Comparison of ENCODE assay signal across 11 cellular contexts in genomic region chr4:140309124-140309870, GRCh38.
DNase-seq lines count a peak whose midpoint lies in the region; ATAC-seq, FAIRE-seq and TF ChIP-seq lines count a peak whose summit lies in the region.
"Had no signal": no experiment of that assay in that cellular context is flagged by ENCODE, and none has a peak within 500 bp of the region (broad histone marks: within the 10 kb centered on the region; RNA-seq: fewer than 3 reads in every experiment).

No MANE protein-coding gene starts in this region.

- H3K79me1 ChIP-seq in IMR-90 (ENCODE audit: low read depth in 1 of 2, low read length in 2 of 2) = no peaks in the 10 kb centered on the region

- H2AK9ac ChIP-seq in IMR-90 (replicated peaks; ENCODE audit: low read depth, low read length, poor library complexity) = peak overlapping the region; percentile 91

- H2BK5ac ChIP-seq in IMR-90 (ENCODE audit: low read depth, low read length, poor library complexity, severe bottlenecking) = peak overlapping the region; percentile 89

- peak overlapping the region; percentile 98 for H3K27ac ChIP-seq in AG04450 (ENCODE audit: low read depth, low read length)
- H3K27ac ChIP-seq in IMR-90 (ENCODE audit: insufficient read depth, low read length) = peak overlapping the region; percentile 72
- no peak overlapping the region for H3K27ac ChIP-seq in left lung
- no peak overlapping the region for H3K27ac ChIP-seq in kidney (ENCODE audit: low read depth in 2 of 2, low read length in 2 of 2)

- CTCF ChIA-PET in AG04450 (lab: Charles Lee) = interaction anchor here (1.0 to 1.7 kb wide), 6 partner anchors 11 to 300 kb away, joined by 3 to 8 read pairs (median 5); no protein-coding TSS in a partner anchor
- CTCF ChIA-PET in IMR-90 (lab: Yijun Ruan, JAX) = interaction anchor here (1.1 to 1.3 kb wide), 4 partner anchors 13 to 21 kb away, joined by 3 to 5 read pairs (median 4); no protein-coding TSS in a partner anchor

- in situ Hi-C loops in IMR-90 (cut with MboI; ENCODE audit: low sequenced_read_pairs) = no loop called here

- TF ChIP-seq CTCF in AG04450 (IDR thresholded peaks at IDR 0.05; ENCODE audit: low read depth, low read length) (0 out of 2 replicates have a peak, but pooled peaks have one; percentile 10), IMR-90 (conservative IDR thresholded peaks at IDR 0.05; ENCODE audit: low read depth, low read length) (no peak), choroid plexus epithelial cell (conservative IDR thresholded peaks at IDR 0.05; ENCODE audit: low read depth, low read length) (peak; percentile 10), left lung (IDR thresholded peaks at IDR 0.05) (no peak), kidney (IDR thresholded peaks at IDR 0.05; ENCODE audit: borderline replicate concordance, extremely low read depth, insufficient read depth) (no peak), D721Med (IDR thresholded peaks at IDR 0.05; ENCODE audit: insufficient read depth, missing control alignments) (no peak)

- dilution Hi-C loops in IMR-90 (cut with HindIII; ENCODE audit: low sequenced_read_pairs, unreplicated experiment) = no loop called here

- H2AFZ ChIP-seq in IMR-90 (replicated peaks; ENCODE audit: low read length, poor library complexity) = peak overlapping the region; percentile 68

- peak overlapping the region; percentile 95 for H3K23ac ChIP-seq in IMR-90 (ENCODE audit: low read depth, low read length)

- intact Hi-C loops in IMR-90 (cut with micrococcal nuclease) = loop anchor here (5.0 kb wide), 1 partner anchor 42 kb away; no protein-coding TSS in a partner anchor
- intact Hi-C loops in left lung (cut with DNase I) = no loop called here
- intact Hi-C loops in kidney (cut with DNase I) = no loop called here

- peak overlapping the region; percentile 97 for H2BK120ac ChIP-seq in IMR-90 (ENCODE audit: low read depth, low read length)

- H2BK20ac ChIP-seq in IMR-90 (ENCODE audit: low read depth, low read length) = peak overlapping the region; percentile 95

- no peaks in the 10 kb centered on the region for H3K27me3 ChIP-seq in AG04450 (ENCODE audit: control insufficient read depth, insufficient read depth, low read length)
- no peaks in the 10 kb centered on the region for H3K27me3 ChIP-seq in IMR-90 (ENCODE audit: control insufficient read depth, insufficient read depth, low read length)
- H3K27me3 ChIP-seq in left lung = no peaks in the 10 kb centered on the region

- H3K4ac ChIP-seq in IMR-90 (ENCODE audit: low read depth, low read length) = peak overlapping the region; percentile 99

- H4K5ac ChIP-seq in IMR-90 (ENCODE audit: low read depth, low read length) = peak overlapping the region; percentile 31

- no CpG with 5 or more reads among the region's 1 CpG for WGBS in IMR-90 (ENCODE audit: extremely low coverage in 2 of 2, insufficient read length in 1 of 2), 2 experiments

- H4K8ac ChIP-seq in IMR-90 (ENCODE audit: low read depth in 2 of 2, low read length in 2 of 2) = peak overlapping the region; percentile 57 to 86

- TF ChIP-seq RAD21 in IMR-90 (IDR thresholded peaks at IDR 0.05; ENCODE audit: low read length) = no peak

- H3K18ac ChIP-seq in IMR-90 (ENCODE audit: low read depth, low read length) = peak overlapping the region; percentile 89

- H3K4me1 ChIP-seq in IMR-90 (ENCODE audit: control insufficient read depth, insufficient read depth, low read length) = peaks cover 13% of the 10 kb centered on the region
- no peaks in the 10 kb centered on the region for H3K4me1 ChIP-seq in left lung
- no peaks in the 10 kb centered on the region for H3K4me1 ChIP-seq in kidney (ENCODE audit: control insufficient read depth in 1 of 2, insufficient read depth in 1 of 2, low read depth in 1 of 2, low read length in 2 of 2)

- no peak for TF ChIP-seq POLR2A in IMR-90 (IDR thresholded peaks at IDR 0.05; ENCODE audit: low read depth, low read length)

- peak overlapping the region; percentile 63; the same call in 2 of the 3 replicates for H2BK15ac ChIP-seq in IMR-90 (ENCODE audit: low read depth, low read length)

- H3K4me2 ChIP-seq in IMR-90 (ENCODE audit: low read depth, low read length) = peak overlapping the region; percentile 68

- FAIRE-seq in kidney (lab: Jason Lieb, UNC) (no peak), D721Med (lab: Jason Lieb, UNC) (no peak)

- H3K9me3 ChIP-seq in AG04450 (ENCODE audit: control insufficient read depth, insufficient read depth, low read length) (no peaks in the 10 kb centered on the region), IMR-90 (ENCODE audit: control insufficient read depth, insufficient read depth, low read length) (no peaks in the 10 kb centered on the region), left lung (no peaks in the 10 kb centered on the region), kidney (ENCODE audit: control insufficient read depth in 1 of 2, low read length in 2 of 2) (no peaks in the 10 kb centered on the region)

- H3K9me1 ChIP-seq in IMR-90 (ENCODE audit: insufficient read depth, low read length) = peaks cover 11% of the 10 kb centered on the region

- H3K14ac ChIP-seq in IMR-90 (replicated peaks; ENCODE audit: low read depth, low read length) = peak overlapping the region; percentile 92

- H3K9ac ChIP-seq in IMR-90 (ENCODE audit: low read depth, low read length) (no peak overlapping the region), kidney (ENCODE audit: low read length in 2 of 2) (no peak overlapping the region)

- BruUV-seq in IMR-90 (replicated peaks; lab: Mats Ljungman, UMichigan) = no TSS peak

- H4K91ac ChIP-seq in IMR-90 (ENCODE audit: insufficient read depth, low read depth, low read length) = peak overlapping the region; percentile 97

- H2AK5ac ChIP-seq in IMR-90 (ENCODE audit: low read depth, low read length) = peak overlapping the region; percentile 86

- no peaks in the 10 kb centered on the region for H3K36me3 ChIP-seq in IMR-90 (ENCODE audit: control insufficient read depth, insufficient read depth, low read length)
- H3K36me3 ChIP-seq in left lung = no peaks in the 10 kb centered on the region
- no peaks in the 10 kb centered on the region for H3K36me3 ChIP-seq in kidney (ENCODE audit: control insufficient read depth in 1 of 2, insufficient read depth in 2 of 2, low read length in 2 of 2)

- peaks cover 5% of the 10 kb centered on the region; the same call in 1 of the 2 replicates for H4K20me1 ChIP-seq in IMR-90 (ENCODE audit: insufficient read depth, low read length)

- DNase-seq in AG04450 (ENCODE audit: low read depth, low spot score) (no peak), IMR-90 (peak; percentile 72), choroid plexus epithelial cell (ENCODE audit: low read depth) (peak; percentile 54), left lung (no peak), kidney (no peak), hypothalamus (lab: John Stamatoyannopoulos, UW) (no peak), D721Med (ENCODE audit: insufficient read length, low spot score) (no peak)
- DNase-seq: CD8-positive, alpha-beta memory T cell; stimulated activated naive CD4-positive, alpha-beta T cell treated with Interleukin-2 at 50 U/mL for 16 hours had no signal

- POLR2A ChIA-PET in AG04450 (lab: Yijun Ruan, JAX) (interaction anchor here (0.6 to 1.4 kb wide), 5 partner anchors 13 to 644 kb away, joined by 3 to 5 read pairs (median 4); partner anchors contain the start of gene MGST2), IMR-90 (lab: Charles Lee; ENCODE audit: unreplicated experiment) (interaction anchor here (0.6 to 0.8 kb wide), 2 partner anchors 56 to 1356 kb away, joined by 4 to 5 read pairs; no protein-coding TSS in a partner anchor)

- peak overlapping the region; percentile 72 for H3K56ac ChIP-seq in IMR-90 (ENCODE audit: extremely low read depth, insufficient read depth, low read length)

- ATAC-seq in IMR-90 (ENCODE audit: low read depth) (peak; percentile 65), left lung (peak; percentile 13), HG03442 (IDR thresholded peaks at IDR 0.05; ENCODE audit: unreplicated experiment) (no peak)
- ATAC-seq: activated naive CD4-positive, alpha-beta T cell treated with anti-CD3 and anti-CD28 coated beads, Interleukin-2, amount 50 U/mL, for 72 hours had no signal

- H3K4me3 ChIP-seq in AG04450 (ENCODE audit: low read depth, low read length) (no peak overlapping the region), IMR-90 (ENCODE audit: insufficient read depth, low read depth, low read length) (no peak overlapping the region), choroid plexus epithelial cell (ENCODE audit: low read depth, low read length) (no peak overlapping the region), left lung (no peak overlapping the region), kidney (ENCODE audit: low read length in 2 of 2) (no peak overlapping the region)

TF ChIP-seq in IMR-90, 13 proteins besides CTCF, POLR2A, EP300 and RAD21:
- TF ChIP-seq CHD1 (IDR thresholded peaks at IDR 0.05; ENCODE audit: low read depth, low read length) = no peak
- no peak for TF ChIP-seq SMC3 (IDR thresholded peaks at IDR 0.05; ENCODE audit: low read depth, low read length)
- TF ChIP-seq FOS (IDR thresholded peaks at IDR 0.05; ENCODE audit: low read depth, low read length) = no peak
- TF ChIP-seq RCOR1 (IDR thresholded peaks at IDR 0.05; ENCODE audit: insufficient replicate concordance, low read length) = no peak
- peak; percentile 46; the same call in 1 of the 2 replicates for TF ChIP-seq CEBPB (IDR thresholded peaks at IDR 0.05; ENCODE audit: low read depth, low read length)
- no peak for TF ChIP-seq BHLHE40 (IDR thresholded peaks at IDR 0.05; ENCODE audit: low read depth, low read length)

Comparison
In these comparisons a context has a peak if more than half of its experiments do, and no peak if none do; other contexts are left out.
1. DNase-seq: peak in IMR-90 (single experiment) and choroid plexus epithelial cell (single experiment); none in AG04450 (single experiment), left lung (0 of 2), kidney (single experiment), hypothalamus (0 of 51) and D721Med (single experiment).
2. H3K27ac ChIP-seq: peak in AG04450 (single experiment) and IMR-90 (single experiment); none in left lung (0 of 2) and kidney (0 of 2).
3. CTCF ChIP-seq: peak in AG04450 (single experiment) and choroid plexus epithelial cell (single experiment); none in IMR-90 (single experiment), left lung (0 of 2), kidney (single experiment) and D721Med (single experiment).